ENCODE assay signal across 1 cellular context in the genomic region with DNA sequence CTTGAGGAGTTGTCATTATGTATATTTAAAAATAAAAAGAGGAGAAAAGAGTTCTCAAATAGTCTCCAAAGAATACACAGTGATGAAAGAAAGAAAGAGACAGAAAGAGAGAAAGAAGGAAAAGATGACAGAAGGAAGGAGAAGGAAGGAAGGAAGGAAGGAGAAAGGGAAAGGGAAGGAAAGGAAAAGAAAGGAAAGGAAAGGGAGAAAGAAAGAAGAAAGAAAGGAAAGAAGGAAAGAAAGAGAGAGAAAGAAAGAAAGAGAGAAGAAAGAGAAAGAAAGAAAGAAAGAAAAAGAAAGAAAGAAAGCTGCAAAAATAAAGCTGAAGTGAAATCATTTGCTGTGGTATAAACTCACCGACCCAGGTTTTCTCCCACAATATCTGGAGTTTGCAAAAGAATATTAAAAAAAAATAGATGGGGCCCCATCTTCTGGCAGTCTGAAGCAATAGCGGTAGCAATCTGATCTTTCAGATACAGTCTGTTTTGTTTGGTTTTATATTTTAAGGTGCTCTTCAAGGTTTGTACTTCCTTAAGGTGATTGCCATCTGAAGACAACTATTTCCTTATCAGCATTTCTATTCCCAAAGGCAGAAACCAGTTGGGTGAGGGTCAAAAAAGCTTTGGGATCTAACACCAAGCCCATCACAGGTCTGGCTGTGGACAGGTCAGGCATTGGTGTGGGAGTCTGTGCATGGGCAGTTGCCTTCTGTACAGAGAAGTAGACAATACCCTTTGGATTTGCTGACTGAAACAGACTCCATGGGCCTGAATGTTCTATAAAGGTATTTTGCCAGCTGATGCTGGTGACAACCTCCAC.
A peak's percentile ranks its signal among the peaks of the same experiment; 100 is the strongest.
TF ChIP-seq lines count a peak whose summit lies in the region.

No MANE protein-coding gene starts in this region.

TF ChIP-seq in K562, 482 proteins besides CTCF, POLR2A, EP300 and RAD21 (continues in another document):
- TF ChIP-seq, protein P1, sequence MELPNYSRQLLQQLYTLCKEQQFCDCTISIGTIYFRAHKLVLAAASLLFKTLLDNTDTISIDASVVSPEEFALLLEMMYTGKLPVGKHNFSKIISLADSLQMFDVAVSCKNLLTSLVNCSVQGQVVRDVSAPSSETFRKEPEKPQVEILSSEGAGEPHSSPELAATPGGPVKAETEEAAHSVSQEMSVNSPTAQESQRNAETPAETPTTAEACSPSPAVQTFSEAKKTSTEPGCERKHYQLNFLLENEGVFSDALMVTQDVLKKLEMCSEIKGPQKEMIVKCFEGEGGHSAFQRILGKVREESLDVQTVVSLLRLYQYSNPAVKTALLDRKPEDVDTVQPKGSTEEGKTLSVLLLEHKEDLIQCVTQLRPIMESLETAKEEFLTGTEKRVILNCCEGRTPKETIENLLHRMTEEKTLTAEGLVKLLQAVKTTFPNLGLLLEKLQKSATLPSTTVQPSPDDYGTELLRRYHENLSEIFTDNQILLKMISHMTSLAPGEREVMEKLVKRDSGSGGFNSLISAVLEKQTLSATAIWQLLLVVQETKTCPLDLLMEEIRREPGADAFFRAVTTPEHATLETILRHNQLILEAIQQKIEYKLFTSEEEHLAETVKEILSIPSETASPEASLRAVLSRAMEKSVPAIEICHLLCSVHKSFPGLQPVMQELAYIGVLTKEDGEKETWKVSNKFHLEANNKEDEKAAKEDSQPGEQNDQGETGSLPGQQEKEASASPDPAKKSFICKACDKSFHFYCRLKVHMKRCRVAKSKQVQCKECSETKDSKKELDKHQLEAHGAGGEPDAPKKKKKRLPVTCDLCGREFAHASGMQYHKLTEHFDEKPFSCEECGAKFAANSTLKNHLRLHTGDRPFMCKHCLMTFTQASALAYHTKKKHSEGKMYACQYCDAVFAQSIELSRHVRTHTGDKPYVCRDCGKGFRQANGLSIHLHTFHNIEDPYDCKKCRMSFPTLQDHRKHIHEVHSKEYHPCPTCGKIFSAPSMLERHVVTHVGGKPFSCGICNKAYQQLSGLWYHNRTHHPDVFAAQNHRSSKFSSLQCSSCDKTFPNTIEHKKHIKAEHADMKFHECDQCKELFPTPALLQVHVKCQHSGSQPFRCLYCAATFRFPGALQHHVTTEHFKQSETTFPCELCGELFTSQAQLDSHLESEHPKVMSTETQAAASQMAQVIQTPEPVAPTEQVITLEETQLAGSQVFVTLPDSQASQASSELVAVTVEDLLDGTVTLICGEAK (IDR thresholded peaks at IDR 0.05): 0 out of 2 replicates have a peak, but pooled peaks have one; percentile 36
- TF ChIP-seq, protein P1 (CRISPR knock-in tag; IDR thresholded peaks at IDR 0.05): no peak
- TF ChIP-seq, protein P2, sequence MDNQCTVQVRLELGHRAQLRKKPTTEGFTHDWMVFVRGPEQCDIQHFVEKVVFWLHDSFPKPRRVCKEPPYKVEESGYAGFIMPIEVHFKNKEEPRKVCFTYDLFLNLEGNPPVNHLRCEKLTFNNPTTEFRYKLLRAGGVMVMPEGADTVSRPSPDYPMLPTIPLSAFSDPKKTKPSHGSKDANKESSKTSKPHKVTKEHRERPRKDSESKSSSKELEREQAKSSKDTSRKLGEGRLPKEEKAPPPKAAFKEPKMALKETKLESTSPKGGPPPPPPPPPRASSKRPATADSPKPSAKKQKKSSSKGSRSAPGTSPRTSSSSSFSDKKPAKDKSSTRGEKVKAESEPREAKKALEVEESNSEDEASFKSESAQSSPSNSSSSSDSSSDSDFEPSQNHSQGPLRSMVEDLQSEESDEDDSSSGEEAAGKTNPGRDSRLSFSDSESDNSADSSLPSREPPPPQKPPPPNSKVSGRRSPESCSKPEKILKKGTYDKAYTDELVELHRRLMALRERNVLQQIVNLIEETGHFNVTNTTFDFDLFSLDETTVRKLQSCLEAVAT (IDR thresholded peaks at IDR 0.05): peak; percentile 64 to 68; a peak in 3 of 4 replicates
- TF ChIP-seq TBP (optimal IDR thresholded peaks at IDR 0.05; ENCODE audit: low read depth, low read length) (no peak), KDM1A (IDR thresholded peaks at IDR 0.05) (no peak), ARHGAP35 (IDR thresholded peaks at IDR 0.05; ENCODE audit: partially characterized antibody) (peak; percentile 35), TAL1 (IDR thresholded peaks at IDR 0.05) (0 out of 2 replicates have a peak, but pooled peaks have one; percentile 10)
- TF ChIP-seq, protein P3, sequence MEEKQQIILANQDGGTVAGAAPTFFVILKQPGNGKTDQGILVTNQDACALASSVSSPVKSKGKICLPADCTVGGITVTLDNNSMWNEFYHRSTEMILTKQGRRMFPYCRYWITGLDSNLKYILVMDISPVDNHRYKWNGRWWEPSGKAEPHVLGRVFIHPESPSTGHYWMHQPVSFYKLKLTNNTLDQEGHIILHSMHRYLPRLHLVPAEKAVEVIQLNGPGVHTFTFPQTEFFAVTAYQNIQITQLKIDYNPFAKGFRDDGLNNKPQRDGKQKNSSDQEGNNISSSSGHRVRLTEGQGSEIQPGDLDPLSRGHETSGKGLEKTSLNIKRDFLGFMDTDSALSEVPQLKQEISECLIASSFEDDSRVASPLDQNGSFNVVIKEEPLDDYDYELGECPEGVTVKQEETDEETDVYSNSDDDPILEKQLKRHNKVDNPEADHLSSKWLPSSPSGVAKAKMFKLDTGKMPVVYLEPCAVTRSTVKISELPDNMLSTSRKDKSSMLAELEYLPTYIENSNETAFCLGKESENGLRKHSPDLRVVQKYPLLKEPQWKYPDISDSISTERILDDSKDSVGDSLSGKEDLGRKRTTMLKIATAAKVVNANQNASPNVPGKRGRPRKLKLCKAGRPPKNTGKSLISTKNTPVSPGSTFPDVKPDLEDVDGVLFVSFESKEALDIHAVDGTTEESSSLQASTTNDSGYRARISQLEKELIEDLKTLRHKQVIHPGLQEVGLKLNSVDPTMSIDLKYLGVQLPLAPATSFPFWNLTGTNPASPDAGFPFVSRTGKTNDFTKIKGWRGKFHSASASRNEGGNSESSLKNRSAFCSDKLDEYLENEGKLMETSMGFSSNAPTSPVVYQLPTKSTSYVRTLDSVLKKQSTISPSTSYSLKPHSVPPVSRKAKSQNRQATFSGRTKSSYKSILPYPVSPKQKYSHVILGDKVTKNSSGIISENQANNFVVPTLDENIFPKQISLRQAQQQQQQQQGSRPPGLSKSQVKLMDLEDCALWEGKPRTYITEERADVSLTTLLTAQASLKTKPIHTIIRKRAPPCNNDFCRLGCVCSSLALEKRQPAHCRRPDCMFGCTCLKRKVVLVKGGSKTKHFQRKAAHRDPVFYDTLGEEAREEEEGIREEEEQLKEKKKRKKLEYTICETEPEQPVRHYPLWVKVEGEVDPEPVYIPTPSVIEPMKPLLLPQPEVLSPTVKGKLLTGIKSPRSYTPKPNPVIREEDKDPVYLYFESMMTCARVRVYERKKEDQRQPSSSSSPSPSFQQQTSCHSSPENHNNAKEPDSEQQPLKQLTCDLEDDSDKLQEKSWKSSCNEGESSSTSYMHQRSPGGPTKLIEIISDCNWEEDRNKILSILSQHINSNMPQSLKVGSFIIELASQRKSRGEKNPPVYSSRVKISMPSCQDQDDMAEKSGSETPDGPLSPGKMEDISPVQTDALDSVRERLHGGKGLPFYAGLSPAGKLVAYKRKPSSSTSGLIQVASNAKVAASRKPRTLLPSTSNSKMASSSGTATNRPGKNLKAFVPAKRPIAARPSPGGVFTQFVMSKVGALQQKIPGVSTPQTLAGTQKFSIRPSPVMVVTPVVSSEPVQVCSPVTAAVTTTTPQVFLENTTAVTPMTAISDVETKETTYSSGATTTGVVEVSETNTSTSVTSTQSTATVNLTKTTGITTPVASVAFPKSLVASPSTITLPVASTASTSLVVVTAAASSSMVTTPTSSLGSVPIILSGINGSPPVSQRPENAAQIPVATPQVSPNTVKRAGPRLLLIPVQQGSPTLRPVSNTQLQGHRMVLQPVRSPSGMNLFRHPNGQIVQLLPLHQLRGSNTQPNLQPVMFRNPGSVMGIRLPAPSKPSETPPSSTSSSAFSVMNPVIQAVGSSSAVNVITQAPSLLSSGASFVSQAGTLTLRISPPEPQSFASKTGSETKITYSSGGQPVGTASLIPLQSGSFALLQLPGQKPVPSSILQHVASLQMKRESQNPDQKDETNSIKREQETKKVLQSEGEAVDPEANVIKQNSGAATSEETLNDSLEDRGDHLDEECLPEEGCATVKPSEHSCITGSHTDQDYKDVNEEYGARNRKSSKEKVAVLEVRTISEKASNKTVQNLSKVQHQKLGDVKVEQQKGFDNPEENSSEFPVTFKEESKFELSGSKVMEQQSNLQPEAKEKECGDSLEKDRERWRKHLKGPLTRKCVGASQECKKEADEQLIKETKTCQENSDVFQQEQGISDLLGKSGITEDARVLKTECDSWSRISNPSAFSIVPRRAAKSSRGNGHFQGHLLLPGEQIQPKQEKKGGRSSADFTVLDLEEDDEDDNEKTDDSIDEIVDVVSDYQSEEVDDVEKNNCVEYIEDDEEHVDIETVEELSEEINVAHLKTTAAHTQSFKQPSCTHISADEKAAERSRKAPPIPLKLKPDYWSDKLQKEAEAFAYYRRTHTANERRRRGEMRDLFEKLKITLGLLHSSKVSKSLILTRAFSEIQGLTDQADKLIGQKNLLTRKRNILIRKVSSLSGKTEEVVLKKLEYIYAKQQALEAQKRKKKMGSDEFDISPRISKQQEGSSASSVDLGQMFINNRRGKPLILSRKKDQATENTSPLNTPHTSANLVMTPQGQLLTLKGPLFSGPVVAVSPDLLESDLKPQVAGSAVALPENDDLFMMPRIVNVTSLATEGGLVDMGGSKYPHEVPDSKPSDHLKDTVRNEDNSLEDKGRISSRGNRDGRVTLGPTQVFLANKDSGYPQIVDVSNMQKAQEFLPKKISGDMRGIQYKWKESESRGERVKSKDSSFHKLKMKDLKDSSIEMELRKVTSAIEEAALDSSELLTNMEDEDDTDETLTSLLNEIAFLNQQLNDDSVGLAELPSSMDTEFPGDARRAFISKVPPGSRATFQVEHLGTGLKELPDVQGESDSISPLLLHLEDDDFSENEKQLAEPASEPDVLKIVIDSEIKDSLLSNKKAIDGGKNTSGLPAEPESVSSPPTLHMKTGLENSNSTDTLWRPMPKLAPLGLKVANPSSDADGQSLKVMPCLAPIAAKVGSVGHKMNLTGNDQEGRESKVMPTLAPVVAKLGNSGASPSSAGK (IDR thresholded peaks at IDR 0.05): no peak
- TF ChIP-seq, protein P4, sequence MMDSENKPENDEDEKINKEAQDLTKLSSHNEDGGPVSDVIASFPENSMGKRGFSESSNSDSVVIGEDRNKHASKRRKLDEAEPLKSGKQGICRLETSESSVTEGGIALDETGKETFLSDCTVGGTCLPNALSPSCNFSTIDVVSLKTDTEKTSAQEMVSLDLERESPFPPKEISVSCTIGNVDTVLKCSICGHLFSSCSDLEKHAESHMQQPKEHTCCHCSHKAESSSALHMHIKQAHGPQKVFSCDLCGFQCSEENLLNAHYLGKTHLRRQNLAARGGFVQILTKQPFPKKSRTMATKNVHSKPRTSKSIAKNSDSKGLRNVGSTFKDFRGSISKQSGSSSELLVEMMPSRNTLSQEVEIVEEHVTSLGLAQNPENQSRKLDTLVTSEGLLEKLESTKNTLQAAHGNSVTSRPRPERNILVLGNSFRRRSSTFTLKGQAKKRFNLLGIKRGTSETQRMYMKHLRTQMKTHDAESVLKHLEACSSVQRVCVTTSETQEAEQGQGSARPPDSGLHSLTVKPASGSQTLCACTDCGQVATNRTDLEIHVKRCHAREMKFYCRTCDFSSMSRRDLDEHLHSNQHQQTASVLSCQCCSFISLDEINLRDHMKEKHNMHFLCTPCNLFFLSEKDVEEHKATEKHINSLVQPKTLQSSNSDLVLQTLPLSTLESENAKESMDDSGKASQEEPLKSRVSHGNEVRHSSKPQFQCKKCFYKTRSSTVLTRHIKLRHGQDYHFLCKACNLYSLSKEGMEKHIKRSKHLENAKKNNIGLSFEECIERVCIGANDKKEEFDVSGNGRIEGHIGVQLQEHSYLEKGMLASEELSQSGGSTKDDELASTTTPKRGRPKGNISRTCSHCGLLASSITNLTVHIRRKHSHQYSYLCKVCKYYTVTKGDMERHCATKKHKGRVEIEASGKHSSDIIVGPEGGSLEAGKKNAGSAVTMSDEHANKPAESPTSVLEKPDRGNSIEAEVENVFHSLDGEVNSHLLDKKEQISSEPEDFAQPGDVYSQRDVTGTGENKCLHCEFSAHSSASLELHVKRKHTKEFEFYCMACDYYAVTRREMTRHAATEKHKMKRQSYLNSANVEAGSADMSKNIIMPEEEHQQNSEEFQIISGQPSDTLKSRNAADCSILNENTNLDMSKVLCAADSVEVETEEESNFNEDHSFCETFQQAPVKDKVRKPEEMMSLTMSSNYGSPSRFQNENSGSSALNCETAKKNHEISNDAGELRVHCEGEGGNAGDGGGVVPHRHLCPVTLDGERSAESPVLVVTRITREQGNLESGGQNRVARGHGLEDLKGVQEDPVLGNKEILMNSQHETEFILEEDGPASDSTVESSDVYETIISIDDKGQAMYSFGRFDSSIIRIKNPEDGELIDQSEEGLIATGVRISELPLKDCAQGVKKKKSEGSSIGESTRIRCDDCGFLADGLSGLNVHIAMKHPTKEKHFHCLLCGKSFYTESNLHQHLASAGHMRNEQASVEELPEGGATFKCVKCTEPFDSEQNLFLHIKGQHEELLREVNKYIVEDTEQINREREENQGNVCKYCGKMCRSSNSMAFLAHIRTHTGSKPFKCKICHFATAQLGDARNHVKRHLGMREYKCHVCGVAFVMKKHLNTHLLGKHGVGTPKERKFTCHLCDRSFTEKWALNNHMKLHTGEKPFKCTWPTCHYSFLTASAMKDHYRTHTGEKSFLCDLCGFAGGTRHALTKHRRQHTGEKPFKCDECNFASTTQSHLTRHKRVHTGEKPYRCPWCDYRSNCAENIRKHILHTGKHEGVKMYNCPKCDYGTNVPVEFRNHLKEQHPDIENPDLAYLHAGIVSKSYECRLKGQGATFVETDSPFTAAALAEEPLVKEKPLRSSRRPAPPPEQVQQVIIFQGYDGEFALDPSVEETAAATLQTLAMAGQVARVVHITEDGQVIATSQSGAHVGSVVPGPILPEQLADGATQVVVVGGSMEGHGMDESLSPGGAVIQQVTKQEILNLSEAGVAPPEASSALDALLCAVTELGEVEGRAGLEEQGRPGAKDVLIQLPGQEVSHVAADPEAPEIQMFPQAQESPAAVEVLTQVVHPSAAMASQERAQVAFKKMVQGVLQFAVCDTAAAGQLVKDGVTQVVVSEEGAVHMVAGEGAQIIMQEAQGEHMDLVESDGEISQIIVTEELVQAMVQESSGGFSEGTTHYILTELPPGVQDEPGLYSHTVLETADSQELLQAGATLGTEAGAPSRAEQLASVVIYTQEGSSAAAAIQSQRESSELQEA (IDR thresholded peaks at IDR 0.05; ENCODE audit: low read depth): 0 out of 2 replicates have a peak, but pooled peaks have one; percentile 23
